ENCODE assay signal across 1 cellular context in the genomic region with DNA sequence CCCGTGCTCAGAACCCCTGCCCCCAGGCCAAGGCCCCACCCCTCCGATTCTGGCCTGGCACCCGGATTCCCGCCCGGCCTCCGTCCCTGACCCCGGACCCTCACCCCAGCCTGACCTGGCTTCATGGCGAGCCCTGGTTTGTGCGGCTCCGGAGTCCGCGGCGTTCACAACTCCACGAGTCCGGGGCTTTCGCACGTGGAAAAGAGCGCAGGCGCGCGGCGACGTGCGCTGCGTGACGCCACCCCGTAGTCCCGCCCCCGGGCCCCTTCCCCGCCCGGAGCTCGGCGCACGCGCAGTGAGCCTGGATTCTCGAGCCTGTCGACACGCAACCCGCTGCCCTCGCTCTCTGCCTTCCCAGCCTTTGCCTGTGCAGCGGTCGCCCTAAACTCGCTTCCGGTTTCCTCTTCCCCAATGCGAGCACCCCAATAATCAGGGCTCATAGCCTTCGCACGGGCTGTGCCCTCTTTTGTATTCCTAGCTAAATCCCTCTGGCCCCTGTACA.
TF ChIP-seq lines count a peak whose summit lies in the region.

A gene (minus strand): TSS at position 204 of the 502 bp plus-strand sequence. CDS start 79 bp downstream, at position 125.

TF ChIP-seq in HepG2, 621 proteins besides CTCF, POLR2A, EP300 and RAD21 (continued from another document and continues in another):
- TF ChIP-seq MAF1 (CRISPR knock-in tag; IDR thresholded peaks at IDR 0.05; ENCODE audit: borderline replicate concordance) (0 out of 2 replicates have a peak, but pooled peaks have one; percentile 31), ZNF317 (CRISPR knock-in tag; IDR thresholded peaks at IDR 0.05) (0 out of 2 replicates have a peak, but pooled peaks have one; percentile 16), SMYD3 (CRISPR knock-in tag; IDR thresholded peaks at IDR 0.05) (no peak), ZNF558 (CRISPR knock-in tag; IDR thresholded peaks at IDR 0.05; ENCODE audit: borderline replicate concordance) (0 out of 2 replicates have a peak, but pooled peaks have one; percentile 26), ZFP36L1 (CRISPR knock-in tag; IDR thresholded peaks at IDR 0.05) (no peak), FOSL1 (CRISPR knock-in tag; IDR thresholded peaks at IDR 0.05; ENCODE audit: borderline replicate concordance) (no peak), ZNF775 (CRISPR knock-in tag; IDR thresholded peaks at IDR 0.05; ENCODE audit: borderline replicate concordance) (no peak), ZNF709 (CRISPR knock-in tag; IDR thresholded peaks at IDR 0.05) (peak; percentile 54; the same call in 1 of the 2 replicates), ZNF124 (CRISPR knock-in tag; IDR thresholded peaks at IDR 0.05) (no peak), ZNF468 (CRISPR knock-in tag; IDR thresholded peaks at IDR 0.05) (no peak), TOPORS (CRISPR knock-in tag; IDR thresholded peaks at IDR 0.05) (no peak), ZNF33A (CRISPR knock-in tag; IDR thresholded peaks at IDR 0.05; ENCODE audit: borderline replicate concordance) (no peak), ATAD3A (CRISPR knock-in tag; IDR thresholded peaks at IDR 0.05) (no peak), ZNF138 (CRISPR knock-in tag; IDR thresholded peaks at IDR 0.05; ENCODE audit: low read depth) (no peak), THYN1 (CRISPR knock-in tag; IDR thresholded peaks at IDR 0.05; ENCODE audit: borderline replicate concordance, low read depth) (no peak), MAZ (IDR thresholded peaks at IDR 0.05; ENCODE audit: borderline replicate concordance, low read depth, low read length) (no peak), MAZ (CRISPR knock-in tag; IDR thresholded peaks at IDR 0.05; ENCODE audit: low read depth) (no peak), SP4 (CRISPR knock-in tag; IDR thresholded peaks at IDR 0.05) (peak; percentile 59), KAT2B (IDR thresholded peaks at IDR 0.05; ENCODE audit: borderline replicate concordance, low read depth, low read length) (no peak), GTF3A (CRISPR knock-in tag; conservative IDR thresholded peaks at IDR 0.05) (no peak), NFATC3 (CRISPR knock-in tag; IDR thresholded peaks at IDR 0.05) (0 out of 2 replicates have a peak, but pooled peaks have one; percentile 15), TRIM24 (CRISPR knock-in tag; IDR thresholded peaks at IDR 0.05) (no peak), ZFP82 (CRISPR knock-in tag; IDR thresholded peaks at IDR 0.05; ENCODE audit: borderline replicate concordance) (no peak), ZKSCAN8 (CRISPR knock-in tag; IDR thresholded peaks at IDR 0.05; ENCODE audit: borderline replicate concordance) (0 out of 2 replicates have a peak, but pooled peaks have one; percentile 38), PAWR (CRISPR knock-in tag; IDR thresholded peaks at IDR 0.05; ENCODE audit: borderline replicate concordance) (no peak), CENPT (CRISPR knock-in tag; IDR thresholded peaks at IDR 0.05; ENCODE audit: low read depth) (no peak), PHF5A (CRISPR knock-in tag; IDR thresholded peaks at IDR 0.05; ENCODE audit: low read depth, unreplicated experiment) (no peak), HOXA9 (CRISPR knock-in tag; IDR thresholded peaks at IDR 0.05; ENCODE audit: borderline replicate concordance) (no peak), HNF4A (CRISPR knock-in tag; IDR thresholded peaks at IDR 0.05) (peak; percentile 40; the same call in 1 of the 2 replicates), SCMH1 (CRISPR knock-in tag; IDR thresholded peaks at IDR 0.05; ENCODE audit: borderline replicate concordance) (no peak), SRY (CRISPR knock-in tag; IDR thresholded peaks at IDR 0.05) (peak; percentile 78; the same call in 1 of the 2 replicates)
- TF ChIP-seq, protein P1, sequence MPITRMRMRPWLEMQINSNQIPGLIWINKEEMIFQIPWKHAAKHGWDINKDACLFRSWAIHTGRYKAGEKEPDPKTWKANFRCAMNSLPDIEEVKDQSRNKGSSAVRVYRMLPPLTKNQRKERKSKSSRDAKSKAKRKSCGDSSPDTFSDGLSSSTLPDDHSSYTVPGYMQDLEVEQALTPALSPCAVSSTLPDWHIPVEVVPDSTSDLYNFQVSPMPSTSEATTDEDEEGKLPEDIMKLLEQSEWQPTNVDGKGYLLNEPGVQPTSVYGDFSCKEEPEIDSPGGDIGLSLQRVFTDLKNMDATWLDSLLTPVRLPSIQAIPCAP (CRISPR knock-in tag; IDR thresholded peaks at IDR 0.05; ENCODE audit: low read depth) = no peak
- TF ChIP-seq, protein P2, sequence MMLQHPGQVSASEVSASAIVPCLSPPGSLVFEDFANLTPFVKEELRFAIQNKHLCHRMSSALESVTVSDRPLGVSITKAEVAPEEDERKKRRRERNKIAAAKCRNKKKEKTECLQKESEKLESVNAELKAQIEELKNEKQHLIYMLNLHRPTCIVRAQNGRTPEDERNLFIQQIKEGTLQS (CRISPR knock-in tag; IDR thresholded peaks at IDR 0.05) = no peak
- TF ChIP-seq, protein P3, sequence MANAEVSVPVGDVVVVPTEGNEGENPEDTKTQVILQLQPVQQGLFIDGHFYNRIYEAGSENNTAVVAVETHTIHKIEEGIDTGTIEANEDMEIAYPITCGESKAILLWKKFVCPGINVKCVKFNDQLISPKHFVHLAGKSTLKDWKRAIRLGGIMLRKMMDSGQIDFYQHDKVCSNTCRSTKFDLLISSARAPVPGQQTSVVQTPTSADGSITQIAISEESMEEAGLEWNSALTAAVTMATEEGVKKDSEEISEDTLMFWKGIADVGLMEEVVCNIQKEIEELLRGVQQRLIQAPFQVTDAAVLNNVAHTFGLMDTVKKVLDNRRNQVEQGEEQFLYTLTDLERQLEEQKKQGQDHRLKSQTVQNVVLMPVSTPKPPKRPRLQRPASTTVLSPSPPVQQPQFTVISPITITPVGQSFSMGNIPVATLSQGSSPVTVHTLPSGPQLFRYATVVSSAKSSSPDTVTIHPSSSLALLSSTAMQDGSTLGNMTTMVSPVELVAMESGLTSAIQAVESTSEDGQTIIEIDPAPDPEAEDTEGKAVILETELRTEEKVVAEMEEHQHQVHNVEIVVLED (CRISPR knock-in tag; IDR thresholded peaks at IDR 0.05; ENCODE audit: borderline replicate concordance) = peak; percentile 97
- TF ChIP-seq, protein P4, sequence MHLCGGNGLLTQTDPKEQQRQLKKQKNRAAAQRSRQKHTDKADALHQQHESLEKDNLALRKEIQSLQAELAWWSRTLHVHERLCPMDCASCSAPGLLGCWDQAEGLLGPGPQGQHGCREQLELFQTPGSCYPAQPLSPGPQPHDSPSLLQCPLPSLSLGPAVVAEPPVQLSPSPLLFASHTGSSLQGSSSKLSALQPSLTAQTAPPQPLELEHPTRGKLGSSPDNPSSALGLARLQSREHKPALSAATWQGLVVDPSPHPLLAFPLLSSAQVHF (CRISPR knock-in tag; IDR thresholded peaks at IDR 0.05) = no peak
- TF ChIP-seq, protein P5, sequence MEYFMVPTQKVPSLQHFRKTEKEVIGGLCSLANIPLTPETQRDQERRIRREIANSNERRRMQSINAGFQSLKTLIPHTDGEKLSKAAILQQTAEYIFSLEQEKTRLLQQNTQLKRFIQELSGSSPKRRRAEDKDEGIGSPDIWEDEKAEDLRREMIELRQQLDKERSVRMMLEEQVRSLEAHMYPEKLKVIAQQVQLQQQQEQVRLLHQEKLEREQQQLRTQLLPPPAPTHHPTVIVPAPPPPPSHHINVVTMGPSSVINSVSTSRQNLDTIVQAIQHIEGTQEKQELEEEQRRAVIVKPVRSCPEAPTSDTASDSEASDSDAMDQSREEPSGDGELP (IDR thresholded peaks at IDR 0.05; ENCODE audit: borderline replicate concordance, low read depth) = no peak
- TF ChIP-seq, protein P6, sequence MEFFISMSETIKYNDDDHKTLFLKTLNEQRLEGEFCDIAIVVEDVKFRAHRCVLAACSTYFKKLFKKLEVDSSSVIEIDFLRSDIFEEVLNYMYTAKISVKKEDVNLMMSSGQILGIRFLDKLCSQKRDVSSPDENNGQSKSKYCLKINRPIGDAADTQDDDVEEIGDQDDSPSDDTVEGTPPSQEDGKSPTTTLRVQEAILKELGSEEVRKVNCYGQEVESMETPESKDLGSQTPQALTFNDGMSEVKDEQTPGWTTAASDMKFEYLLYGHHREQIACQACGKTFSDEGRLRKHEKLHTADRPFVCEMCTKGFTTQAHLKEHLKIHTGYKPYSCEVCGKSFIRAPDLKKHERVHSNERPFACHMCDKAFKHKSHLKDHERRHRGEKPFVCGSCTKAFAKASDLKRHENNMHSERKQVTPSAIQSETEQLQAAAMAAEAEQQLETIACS (CRISPR knock-in tag; IDR thresholded peaks at IDR 0.05) = no peak
- TF ChIP-seq, protein P7, sequence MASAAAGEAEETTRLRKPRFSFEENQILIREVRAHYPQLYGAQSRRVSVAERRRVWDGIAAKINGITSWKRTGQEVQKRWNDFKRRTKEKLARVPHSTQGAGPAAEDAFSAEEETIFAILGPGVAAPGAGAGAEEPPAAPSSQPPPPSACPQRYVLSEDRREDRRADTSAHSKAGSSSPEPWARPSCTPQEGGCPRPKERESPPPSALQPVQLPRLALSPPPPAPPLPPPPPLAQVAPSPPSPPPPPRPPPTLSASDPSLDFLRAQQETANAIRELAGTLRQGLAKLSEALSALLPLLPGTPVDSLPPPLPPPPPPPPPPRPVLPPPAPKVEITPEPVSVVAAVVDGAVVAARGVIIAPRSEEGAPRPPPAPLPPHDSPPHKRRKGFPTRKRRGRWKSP (CRISPR knock-in tag; IDR thresholded peaks at IDR 0.05) = peak; percentile 43; the same call in 1 of the 2 replicates
- TF ChIP-seq, protein P8, sequence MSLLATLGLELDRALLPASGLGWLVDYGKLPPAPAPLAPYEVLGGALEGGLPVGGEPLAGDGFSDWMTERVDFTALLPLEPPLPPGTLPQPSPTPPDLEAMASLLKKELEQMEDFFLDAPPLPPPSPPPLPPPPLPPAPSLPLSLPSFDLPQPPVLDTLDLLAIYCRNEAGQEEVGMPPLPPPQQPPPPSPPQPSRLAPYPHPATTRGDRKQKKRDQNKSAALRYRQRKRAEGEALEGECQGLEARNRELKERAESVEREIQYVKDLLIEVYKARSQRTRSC (CRISPR knock-in tag; IDR thresholded peaks at IDR 0.05; ENCODE audit: low read depth) = no peak
- TF ChIP-seq, protein P9, sequence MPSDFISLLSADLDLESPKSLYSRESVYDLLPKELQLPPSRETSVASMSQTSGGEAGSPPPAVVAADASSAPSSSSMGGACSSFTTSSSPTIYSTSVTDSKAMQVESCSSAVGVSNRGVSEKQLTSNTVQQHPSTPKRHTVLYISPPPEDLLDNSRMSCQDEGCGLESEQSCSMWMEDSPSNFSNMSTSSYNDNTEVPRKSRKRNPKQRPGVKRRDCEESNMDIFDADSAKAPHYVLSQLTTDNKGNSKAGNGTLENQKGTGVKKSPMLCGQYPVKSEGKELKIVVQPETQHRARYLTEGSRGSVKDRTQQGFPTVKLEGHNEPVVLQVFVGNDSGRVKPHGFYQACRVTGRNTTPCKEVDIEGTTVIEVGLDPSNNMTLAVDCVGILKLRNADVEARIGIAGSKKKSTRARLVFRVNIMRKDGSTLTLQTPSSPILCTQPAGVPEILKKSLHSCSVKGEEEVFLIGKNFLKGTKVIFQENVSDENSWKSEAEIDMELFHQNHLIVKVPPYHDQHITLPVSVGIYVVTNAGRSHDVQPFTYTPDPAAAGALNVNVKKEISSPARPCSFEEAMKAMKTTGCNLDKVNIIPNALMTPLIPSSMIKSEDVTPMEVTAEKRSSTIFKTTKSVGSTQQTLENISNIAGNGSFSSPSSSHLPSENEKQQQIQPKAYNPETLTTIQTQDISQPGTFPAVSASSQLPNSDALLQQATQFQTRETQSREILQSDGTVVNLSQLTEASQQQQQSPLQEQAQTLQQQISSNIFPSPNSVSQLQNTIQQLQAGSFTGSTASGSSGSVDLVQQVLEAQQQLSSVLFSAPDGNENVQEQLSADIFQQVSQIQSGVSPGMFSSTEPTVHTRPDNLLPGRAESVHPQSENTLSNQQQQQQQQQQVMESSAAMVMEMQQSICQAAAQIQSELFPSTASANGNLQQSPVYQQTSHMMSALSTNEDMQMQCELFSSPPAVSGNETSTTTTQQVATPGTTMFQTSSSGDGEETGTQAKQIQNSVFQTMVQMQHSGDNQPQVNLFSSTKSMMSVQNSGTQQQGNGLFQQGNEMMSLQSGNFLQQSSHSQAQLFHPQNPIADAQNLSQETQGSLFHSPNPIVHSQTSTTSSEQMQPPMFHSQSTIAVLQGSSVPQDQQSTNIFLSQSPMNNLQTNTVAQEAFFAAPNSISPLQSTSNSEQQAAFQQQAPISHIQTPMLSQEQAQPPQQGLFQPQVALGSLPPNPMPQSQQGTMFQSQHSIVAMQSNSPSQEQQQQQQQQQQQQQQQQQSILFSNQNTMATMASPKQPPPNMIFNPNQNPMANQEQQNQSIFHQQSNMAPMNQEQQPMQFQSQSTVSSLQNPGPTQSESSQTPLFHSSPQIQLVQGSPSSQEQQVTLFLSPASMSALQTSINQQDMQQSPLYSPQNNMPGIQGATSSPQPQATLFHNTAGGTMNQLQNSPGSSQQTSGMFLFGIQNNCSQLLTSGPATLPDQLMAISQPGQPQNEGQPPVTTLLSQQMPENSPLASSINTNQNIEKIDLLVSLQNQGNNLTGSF (CRISPR knock-in tag; IDR thresholded peaks at IDR 0.05) = peak; percentile 26; the same call in 1 of the 2 replicates
- TF ChIP-seq, protein P10, sequence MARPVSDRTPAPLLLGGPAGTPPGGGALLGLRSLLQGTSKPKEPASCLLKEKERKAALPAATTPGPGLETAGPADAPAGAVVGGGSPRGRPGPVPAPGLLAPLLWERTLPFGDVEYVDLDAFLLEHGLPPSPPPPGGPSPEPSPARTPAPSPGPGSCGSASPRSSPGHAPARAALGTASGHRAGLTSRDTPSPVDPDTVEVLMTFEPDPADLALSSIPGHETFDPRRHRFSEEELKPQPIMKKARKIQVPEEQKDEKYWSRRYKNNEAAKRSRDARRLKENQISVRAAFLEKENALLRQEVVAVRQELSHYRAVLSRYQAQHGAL (CRISPR knock-in tag; IDR thresholded peaks at IDR 0.05; ENCODE audit: not compliant biosample characterization) = no peak
- TF ChIP-seq, protein P11, sequence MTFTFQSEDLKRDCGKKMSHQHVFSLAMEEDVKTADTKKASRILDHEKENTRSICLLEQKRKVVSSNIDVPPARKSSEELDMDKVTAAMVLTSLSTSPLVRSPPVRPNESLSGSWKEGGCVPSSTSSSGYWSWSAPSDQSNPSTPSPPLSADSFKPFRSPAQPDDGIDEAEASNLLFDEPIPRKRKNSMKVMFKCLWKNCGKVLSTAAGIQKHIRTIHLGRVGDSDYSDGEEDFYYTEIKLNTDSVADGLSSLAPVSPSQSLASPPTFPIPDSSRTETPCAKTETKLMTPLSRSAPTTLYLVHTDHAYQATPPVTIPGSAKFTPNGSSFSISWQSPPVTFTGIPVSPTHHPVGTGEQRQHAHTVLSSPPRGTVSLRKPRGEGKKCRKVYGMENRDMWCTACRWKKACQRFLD (CRISPR knock-in tag; IDR thresholded peaks at IDR 0.05; ENCODE audit: borderline replicate concordance) = peak; percentile 53; the same call in 1 of the 2 replicates
- TF ChIP-seq, protein P12, sequence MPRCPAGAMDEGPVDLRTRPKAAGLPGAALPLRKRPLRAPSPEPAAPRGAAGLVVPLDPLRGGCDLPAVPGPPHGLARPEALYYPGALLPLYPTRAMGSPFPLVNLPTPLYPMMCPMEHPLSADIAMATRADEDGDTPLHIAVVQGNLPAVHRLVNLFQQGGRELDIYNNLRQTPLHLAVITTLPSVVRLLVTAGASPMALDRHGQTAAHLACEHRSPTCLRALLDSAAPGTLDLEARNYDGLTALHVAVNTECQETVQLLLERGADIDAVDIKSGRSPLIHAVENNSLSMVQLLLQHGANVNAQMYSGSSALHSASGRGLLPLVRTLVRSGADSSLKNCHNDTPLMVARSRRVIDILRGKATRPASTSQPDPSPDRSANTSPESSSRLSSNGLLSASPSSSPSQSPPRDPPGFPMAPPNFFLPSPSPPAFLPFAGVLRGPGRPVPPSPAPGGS (CRISPR knock-in tag; IDR thresholded peaks at IDR 0.05) = no peak
- TF ChIP-seq, protein P13, sequence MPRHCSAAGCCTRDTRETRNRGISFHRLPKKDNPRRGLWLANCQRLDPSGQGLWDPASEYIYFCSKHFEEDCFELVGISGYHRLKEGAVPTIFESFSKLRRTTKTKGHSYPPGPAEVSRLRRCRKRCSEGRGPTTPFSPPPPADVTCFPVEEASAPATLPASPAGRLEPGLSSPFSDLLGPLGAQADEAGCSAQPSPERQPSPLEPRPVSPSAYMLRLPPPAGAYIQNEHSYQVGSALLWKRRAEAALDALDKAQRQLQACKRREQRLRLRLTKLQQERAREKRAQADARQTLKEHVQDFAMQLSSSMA (CRISPR knock-in tag; IDR thresholded peaks at IDR 0.05) = 0 out of 2 replicates have a peak, but pooled peaks have one; percentile 21
